23 cellular contexts compared by ENCODE assay signal in the genomic region with DNA sequence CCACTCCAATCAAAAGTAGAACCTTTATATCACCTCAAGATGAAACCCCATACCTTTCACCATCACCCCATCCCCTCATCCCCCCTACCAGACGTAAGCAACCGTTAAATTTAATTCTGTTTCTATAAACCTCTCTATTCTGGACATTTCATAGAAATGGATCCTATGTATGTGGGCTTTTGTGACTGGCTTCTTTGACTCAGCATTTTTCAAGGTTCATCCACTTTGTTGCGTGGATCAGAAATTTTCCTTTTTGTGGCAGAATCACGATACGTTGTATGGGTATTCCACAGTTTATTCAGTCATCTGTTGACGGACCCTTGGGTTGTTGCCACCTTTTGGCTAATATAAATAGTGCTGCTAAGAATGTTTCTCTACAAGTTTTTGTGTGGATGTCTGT.
"Had no signal": no experiment of that assay in that cellular context is flagged by ENCODE, and none has a peak within 500 bp of the region (broad histone marks: within the 10 kb centered on the region; RNA-seq: fewer than 3 reads in every experiment).

No MANE protein-coding gene starts in this region.

- H3K27ac ChIP-seq: Peyer's patch, SJSA1 had no signal

- DNase-seq: activated CD4-positive, alpha-beta memory T cell treated with anti-CD3 and anti-CD28 coated beads for 36 hours; activated CD4-positive, alpha-beta T cell treated with anti-CD3 and anti-CD28 coated beads, Interleukin-2, amount 10 ng/mL, durations not matched to agents 7 days and 5 days; activated CD4-positive, CD25-positive, alpha-beta regulatory T cell; activated CD8-positive, alpha-beta memory T cell treated with anti-CD3 and anti-CD28 coated beads for 24 hours; activated effector memory CD4-positive, alpha-beta T cell treated with anti-CD3 and anti-CD28 coated beads, Interleukin-2, amount 50 U/mL, for 16 hours; activated naive CD4-positive, alpha-beta T cell treated with anti-CD3 and anti-CD28 coated beads for 36 hours; activated T-cell treated with anti-CD3 and anti-CD28 coated beads, Interleukin-2, amount 50 U/mL, for 4 hours; amygdala; KBM-7; NCI-H1092; NCI-H1417; NCI-H1930; NCI-H2171 treated with DMSO at 0.1 percent for 48 hours; NCI-H226; NCI-H82; Peyer's patch; SHP77 had no signal

- H3K4me1 Mint-ChIP-seq: activated CD4-positive, alpha-beta T cell treated with anti-CD3 and anti-CD28 coated beads, Interleukin-2, amount 10 ng/mL, durations not matched to agents 7 days and 5 days had no signal

- ATAC-seq: activated T-cell treated with anti-CD3 and anti-CD28 coated beads, Interleukin-2, amount 50 U/mL, for 4 hours; SK-N-SH treated with all-trans-retinoic acid at 6 μM for 48 hours had no signal

- H3K36me3 ChIP-seq: SJSA1 had no signal

- H3K27ac Mint-ChIP-seq: activated CD4-positive, alpha-beta memory T cell treated with anti-CD3 and anti-CD28 coated beads for 36 hours; activated CD4-positive, alpha-beta T cell treated with anti-CD3 and anti-CD28 coated beads, Interleukin-2, amount 10 ng/mL, durations not matched to agents 7 days and 5 days; activated naive CD4-positive, alpha-beta T cell treated with anti-CD3 and anti-CD28 coated beads for 36 hours; activated naive CD8-positive, alpha-beta T cell; brain; T-helper 1 cell treated with Interleukin-12 subunit alpha and Interleukin-12 subunit beta and Interleukin-4 antibody, amounts not matched to agents 30 μg/mL and 1 μg/mL, for 36 hours had no signal

- H3K9me3 ChIP-seq: Peyer's patch, SJSA1 had no signal

- H3K27me3 ChIP-seq: Peyer's patch had no signal

- H3K27me3 Mint-ChIP-seq: activated naive CD8-positive, alpha-beta T cell; central memory CD8-positive, alpha-beta T cell had no signal

- H3K4me1 ChIP-seq: SJSA1 had no signal

- H3K9me3 Mint-ChIP-seq: activated CD4-positive, alpha-beta memory T cell treated with anti-CD3 and anti-CD28 coated beads for 36 hours; activated CD4-positive, alpha-beta T cell treated with anti-CD3 and anti-CD28 coated beads, Interleukin-2, amount 10 ng/mL, durations not matched to agents 7 days and 5 days; activated naive CD4-positive, alpha-beta T cell treated with anti-CD3 and anti-CD28 coated beads for 36 hours; activated T-cell treated with anti-CD3 and anti-CD28 coated beads, Interleukin-2, amount 50 U/mL, for 4 hours; central memory CD8-positive, alpha-beta T cell; T-helper 1 cell treated with Interleukin-12 subunit alpha and Interleukin-12 subunit beta and Interleukin-4 antibody, amounts not matched to agents 30 μg/mL and 1 μg/mL, for 36 hours had no signal

- H3K4me3 Mint-ChIP-seq: activated CD4-positive, alpha-beta memory T cell treated with anti-CD3 and anti-CD28 coated beads for 36 hours; activated CD4-positive, alpha-beta T cell treated with anti-CD3 and anti-CD28 coated beads, Interleukin-2, amount 10 ng/mL, durations not matched to agents 7 days and 5 days; activated naive CD4-positive, alpha-beta T cell treated with anti-CD3 and anti-CD28 coated beads for 36 hours; activated naive CD8-positive, alpha-beta T cell; activated T-cell treated with anti-CD3 and anti-CD28 coated beads, Interleukin-2, amount 50 U/mL, for 4 hours; brain; central memory CD8-positive, alpha-beta T cell; T-helper 1 cell treated with Interleukin-12 subunit alpha and Interleukin-12 subunit beta and Interleukin-4 antibody, amounts not matched to agents 30 μg/mL and 1 μg/mL, for 36 hours had no signal

- H3K36me3 Mint-ChIP-seq: activated CD4-positive, alpha-beta memory T cell treated with anti-CD3 and anti-CD28 coated beads for 36 hours; activated naive CD8-positive, alpha-beta T cell; brain had no signal

- H3K4me3 ChIP-seq: Peyer's patch, SJSA1 had no signal
